Comparison of ENCODE assay signal across 17 cellular contexts in genomic region chr11:65058419-65059054, GRCh38. TPM values are rescaled to one million over a fixed set of nuclear protein-coding genes. Genes with fewer than 3 reads are reported as not detected.
DNase-seq lines count a peak whose midpoint lies in the region; ATAC-seq, FAIRE-seq and TF ChIP-seq lines count a peak whose summit lies in the region.
"Had no signal": no experiment of that assay in that cellular context is flagged by ENCODE, and none has a peak within 500 bp of the region (broad histone marks: within the 10 kb centered on the region; RNA-seq: fewer than 3 reads in every experiment).

A gene with protein sequence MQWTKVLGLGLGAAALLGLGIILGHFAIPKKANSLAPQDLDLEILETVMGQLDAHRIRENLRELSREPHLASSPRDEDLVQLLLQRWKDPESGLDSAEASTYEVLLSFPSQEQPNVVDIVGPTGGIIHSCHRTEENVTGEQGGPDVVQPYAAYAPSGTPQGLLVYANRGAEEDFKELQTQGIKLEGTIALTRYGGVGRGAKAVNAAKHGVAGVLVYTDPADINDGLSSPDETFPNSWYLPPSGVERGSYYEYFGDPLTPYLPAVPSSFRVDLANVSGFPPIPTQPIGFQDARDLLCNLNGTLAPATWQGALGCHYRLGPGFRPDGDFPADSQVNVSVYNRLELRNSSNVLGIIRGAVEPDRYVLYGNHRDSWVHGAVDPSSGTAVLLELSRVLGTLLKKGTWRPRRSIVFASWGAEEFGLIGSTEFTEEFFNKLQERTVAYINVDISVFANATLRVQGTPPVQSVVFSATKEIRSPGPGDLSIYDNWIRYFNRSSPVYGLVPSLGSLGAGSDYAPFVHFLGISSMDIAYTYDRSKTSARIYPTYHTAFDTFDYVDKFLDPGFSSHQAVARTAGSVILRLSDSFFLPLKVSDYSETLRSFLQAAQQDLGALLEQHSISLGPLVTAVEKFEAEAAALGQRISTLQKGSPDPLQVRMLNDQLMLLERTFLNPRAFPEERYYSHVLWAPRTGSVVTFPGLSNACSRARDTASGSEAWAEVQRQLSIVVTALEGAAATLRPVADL (minus strand): TSS chr11:65058553. CDS start chr11:65058521, 32 bp downstream.

- H3K36me3 Mint-ChIP-seq in naive thymus-derived CD8-positive, alpha-beta T cell = no peaks in the 10 kb centered on the region

- no peak within 1 kb of the TSS for H2AFZ ChIP-seq in H1 (ENCODE audit: low read length)

- H3K27ac ChIP-seq in heart right ventricle (no peak within 1 kb of the TSS), H1 (ENCODE audit: low read depth, low read length) (no peak within 1 kb of the TSS), aorta (ENCODE audit: low read depth in 1 of 2, low read length in 2 of 2) (no peak within 1 kb of the TSS)

- DNase-seq in Right ventricle myocardium inferior (ENCODE audit: missing footprints) (peak; percentile 57), heart right ventricle (no peak), H1 (ENCODE audit: low read depth in 1 of 2, low spot score in 2 of 2) (no peak), aorta (no peak), GM20000 (ENCODE audit: low spot score) (no peak), NCI-H1417 (lab: John Stamatoyannopoulos, UW) (no peak), GM03348 (ENCODE audit: low spot score) (no peak)
- no peak for DNase-seq in naive thymus-derived CD8-positive, alpha-beta T cell
- DNase-seq: activated CD4-positive, alpha-beta T cell treated with anti-CD3 and anti-CD28 coated beads, Interleukin-2, amount 50 U/mL, for 1 hour; activated naive CD4-positive, alpha-beta T cell treated with Interleukin-2 at 50 U/mL for 16 hours; DND-41; mesendoderm; NCI-H226; posterior cingulate gyrus had no signal

- H3K9me3 ChIP-seq in heart right ventricle = no peaks in the 10 kb centered on the region
- H3K9me3 ChIP-seq in H1 (ENCODE audit: insufficient read depth in 2 of 2, low read depth in 1 of 2, low read length in 1 of 2) = no peaks in the 10 kb centered on the region
- H3K9me3 ChIP-seq in aorta (ENCODE audit: control insufficient read depth, low read length) = no peaks in the 10 kb centered on the region

- H4K5ac ChIP-seq in H1 (ENCODE audit: insufficient read length, low read depth, low read length) = no peak within 1 kb of the TSS

- H2BK12ac ChIP-seq in H1 (ENCODE audit: low read depth, low read length) = no peak within 1 kb of the TSS

- H3K4me1 ChIP-seq in heart right ventricle (no peaks in the 10 kb centered on the region), H1 (replicated peaks in 1 of 4; ENCODE audit: control insufficient read depth in 3 of 4, insufficient read depth in 4 of 4, low read length in 3 of 4) (no peaks in the 10 kb centered on the region), aorta (ENCODE audit: control insufficient read depth in 1 of 2, insufficient read depth in 2 of 2, low read length in 2 of 2) (no peaks in the 10 kb centered on the region)

- no peak within 1 kb of the TSS; the same call in 1 of the 2 replicates for H4K8ac ChIP-seq in H1 (ENCODE audit: extremely low read depth, insufficient read depth, low read length)

- H3K9me3 Mint-ChIP-seq in naive thymus-derived CD8-positive, alpha-beta T cell = no peaks in the 10 kb centered on the region
- H3K9me3 Mint-ChIP-seq: T-helper 1 cell treated with Interleukin-12 subunit alpha and Interleukin-12 subunit beta and Interleukin-4 antibody, amounts not matched to agents 30 μg/mL and 1 μg/mL, for 36 hours had no signal

- H4K91ac ChIP-seq in H1 (replicated peaks; ENCODE audit: insufficient read length, low read length) = no peak within 1 kb of the TSS

- no peaks in the 10 kb centered on the region for H3K23me2 ChIP-seq in H1 (ENCODE audit: low read depth, low read length)

- no peak within 1 kb of the TSS for H3K23ac ChIP-seq in H1 (ENCODE audit: insufficient read length)

- no peaks in the 10 kb centered on the region for H4K20me1 ChIP-seq in H1 (replicated peaks in 1 of 2; ENCODE audit: control insufficient read depth in 1 of 2, insufficient read depth in 2 of 2, low read length in 2 of 2)

- POLR2A ChIA-PET in H1 (lab: Charles Lee; ENCODE audit: partially characterized antibody) = interaction anchor here (0.7 to 3.4 kb wide), 4 partner anchors 10 to 24 kb away, joined by 3 to 16 read pairs (median 6); no protein-coding TSS in a partner anchor
- POLR2A ChIA-PET in naive thymus-derived CD8-positive, alpha-beta T cell (lab: Charles Lee) = interaction anchor here (0.6 kb wide), 1 partner anchor 20 kb away, joined by 3 read pairs; no protein-coding TSS in a partner anchor

- no peaks in the 10 kb centered on the region for H3K79me2 ChIP-seq in H1 (ENCODE audit: control insufficient read depth in 1 of 2, insufficient read depth in 2 of 2, low read length in 2 of 2)

- ATAC-seq in Right ventricle myocardium inferior (no peak), heart right ventricle (no peak), aorta (ENCODE audit: low FRiP score) (no peak)
- no peak for ATAC-seq in naive thymus-derived CD8-positive, alpha-beta T cell
- ATAC-seq: esophagus mucosa had no signal

- no peak within 1 kb of the TSS for H3K4ac ChIP-seq in H1 (replicated peaks; ENCODE audit: insufficient read length, low read depth, low read length)

- H3K27ac Mint-ChIP-seq in naive thymus-derived CD8-positive, alpha-beta T cell = peak within 1 kb of the TSS in 1 of 10 donors; percentile 56
- H3K27ac Mint-ChIP-seq: T-helper 1 cell treated with Interleukin-12 subunit alpha and Interleukin-12 subunit beta and Interleukin-4 antibody, amounts not matched to agents 30 μg/mL and 1 μg/mL, for 36 hours had no signal

- TF ChIP-seq CTCF in heart right ventricle (IDR thresholded peaks at IDR 0.05) = no peak
- no peak for TF ChIP-seq CTCF in H1 (IDR thresholded peaks at IDR 0.05; ENCODE audit: control extremely low read depth in 1 of 3, insufficient read depth in 1 of 3, low read depth in 1 of 3, low read length in 3 of 3)
- no peak for TF ChIP-seq CTCF in GM20000 (IDR thresholded peaks at IDR 0.05; ENCODE audit: extremely low read depth, missing control alignments)

- peaks cover 8 to 15% (median 11%) of the 10 kb centered on the region in 4 donors for H3K4me1 Mint-ChIP-seq in naive thymus-derived CD8-positive, alpha-beta T cell

- H3K27me3 Mint-ChIP-seq in naive thymus-derived CD8-positive, alpha-beta T cell = no peaks in the 10 kb centered on the region

- H3K4me2 ChIP-seq in H1 (ENCODE audit: insufficient read depth in 1 of 2, low read depth in 2 of 2, low read length in 2 of 2) = no peak within 1 kb of the TSS

- H3K9ac ChIP-seq in H1 (replicated peaks in 1 of 4; ENCODE audit: extremely low read depth in 1 of 4, low read depth in 3 of 4, low read length in 3 of 4) = no peak within 1 kb of the TSS

- TF ChIP-seq EP300 in H1 (IDR thresholded peaks at IDR 0.05; ENCODE audit: borderline replicate concordance in 1 of 2, low read depth in 2 of 2, low read length in 2 of 2) = no peak

- H2BK20ac ChIP-seq in H1 (ENCODE audit: low read length) = no peak within 1 kb of the TSS

- intact Hi-C loops in Right ventricle myocardium inferior (cut with DNase I) = no loop called here
- intact Hi-C loops in heart right ventricle (cut with DNase I) = no loop called here
- intact Hi-C loops in aorta (cut with DNase I) = no loop called here

- H3K4me3 Mint-ChIP-seq in naive thymus-derived CD8-positive, alpha-beta T cell = no peak within 1 kb of the TSS
- H3K4me3 Mint-ChIP-seq: T-helper 1 cell treated with Interleukin-12 subunit alpha and Interleukin-12 subunit beta and Interleukin-4 antibody, amounts not matched to agents 30 μg/mL and 1 μg/mL, for 36 hours had no signal

- H3K27me3 ChIP-seq in heart right ventricle = no peaks in the 10 kb centered on the region
- no peaks in the 10 kb centered on the region; a peak in 1 of 7 replicates for H3K27me3 ChIP-seq in H1 (replicated peaks in 1 of 4; ENCODE audit: control insufficient read depth in 3 of 4, extremely low read depth in 1 of 4, insufficient read depth in 3 of 4, low read length in 3 of 4)
- no peaks in the 10 kb centered on the region for H3K27me3 ChIP-seq in aorta (ENCODE audit: control insufficient read depth in 1 of 2, insufficient read depth in 2 of 2, low read length in 1 of 2)

- H2BK120ac ChIP-seq in H1 (replicated peaks; ENCODE audit: low read depth, low read length) = no peak within 1 kb of the TSS

- TF ChIP-seq POLR2A in H1 (IDR thresholded peaks at IDR 0.05; ENCODE audit: control extremely low read depth in 1 of 2, low read depth in 2 of 2, low read length in 2 of 2) = no peak

- CTCF ChIA-PET in H1 (lab: Charles Lee; ENCODE audit: partially characterized antibody) = interaction anchor here (0.6 to 4.2 kb wide), 7 partner anchors 9 to 1124 kb away, joined by 3 to 28 read pairs (median 5); partner anchors contain the start of gene ARL2

- no peak within 1 kb of the TSS for H2BK5ac ChIP-seq in H1 (ENCODE audit: low read depth, low read length)

- 79 to 88% methylated on average over 8 of the region's 8 CpGs for WGBS in heart right ventricle, 2 donors
- WGBS in H1 (ENCODE audit: extremely low coverage in 1 of 2, insufficient coverage in 1 of 2, insufficient read length in 1 of 2, insufficient replicate concordance in 2 of 2, low coverage in 1 of 2, low lambda C conversion rate in 2 of 2, missing lambda C conversion rate in 1 of 2), 2 experiments = 87% methylated on average over 7 of the region's 8 CpGs; no CpG with 5 or more reads in 1 of the 2 experiments
- WGBS in aorta, 2 donors = 80 to 81% methylated on average over 8 of the region's 8 CpGs

- H3K4me3 ChIP-seq in heart right ventricle (no peak within 1 kb of the TSS), H1 (ENCODE audit: extremely low read depth in 1 of 4, insufficient read depth in 2 of 4, low read depth in 3 of 4, low read length in 4 of 4) (no peak within 1 kb of the TSS), aorta (ENCODE audit: low read length in 2 of 2) (no peak within 1 kb of the TSS)

- no peak within 1 kb of the TSS for H3K18ac ChIP-seq in H1 (ENCODE audit: extremely low read depth, low read length)

- FAIRE-seq in H1 (lab: Jason Lieb, UNC) = no peak
- FAIRE-seq: RCC 7860 had no signal

- H3K36me3 ChIP-seq in heart right ventricle (no peaks in the 10 kb centered on the region), H1 (ENCODE audit: control insufficient read depth in 2 of 4, insufficient read depth in 4 of 4, low read length in 3 of 4) (no peaks in the 10 kb centered on the region), aorta (ENCODE audit: control insufficient read depth in 1 of 2, insufficient read depth in 2 of 2, low read length in 1 of 2) (no peaks in the 10 kb centered on the region)

- no peak within 1 kb of the TSS for H2BK15ac ChIP-seq in H1 (ENCODE audit: low read length)

- peak within 1 kb of the TSS; percentile 65; the same call in 1 of the 2 replicates for H2AK5ac ChIP-seq in H1 (ENCODE audit: low read depth, low read length)

- no peak for TF ChIP-seq RAD21 in H1 (IDR thresholded peaks at IDR 0.05 in 1 of 2, conservative IDR thresholded peaks at IDR 0.05 in 1 of 2; ENCODE audit: low read depth in 2 of 2, low read length in 2 of 2)

- no peak within 1 kb of the TSS for H3K56ac ChIP-seq in H1 (replicated peaks; ENCODE audit: insufficient read length, low read depth, low read length)

- no peaks in the 10 kb centered on the region for H3K79me1 ChIP-seq in H1 (ENCODE audit: low read depth, low read length)

- H3K14ac ChIP-seq in H1 (ENCODE audit: insufficient read length) = no peak within 1 kb of the TSS

RNA-seq across cellular contexts. Expression of the gene that starts here (rescaled TPM):
- total RNA-seq in Right ventricle myocardium inferior (3.4 TPM), heart right ventricle (1 to 10 TPM; 2.1 to 6.8 (median 3.7) TPM), aorta (10 to 100 TPM; 14.1 to 29.4 TPM)
- polyA plus RNA-seq in heart right ventricle (1 to 10 TPM; 8.1 to 9.1 TPM), H1 (2011; rRNA removed) (9.9 and 12.6 TPM in 2 replicates), aorta (10 to 100 TPM; 25.8 to 45.9 TPM)
- 7.5 and 8.1 TPM in 2 replicates for total RNA-seq in H1 (2021; fragmentation: NEBNext Ultra II Directional; extraction: Animal tissue kit (Norgen Biotek cat#: 25700))
- 11.1 TPM for polyA plus RNA-seq in H1 (2011; cell fraction: cytosol; rRNA removed)
- polyA plus RNA-seq in H1 (2011; cell fraction: nucleus; rRNA removed) = 29.3 TPM
- 7.0 to 9.4 TPM (median 7.7 TPM) in 4 replicates for polyA plus RNA-seq in H1 (2012, experiment 1 of 2)
- 6.5 TPM for polyA plus RNA-seq in H1 (2012, experiment 2 of 2)
- 3.9 TPM for polyA plus RNA-seq in H1 (2013, experiment 1 of 2)
- 3.5 TPM for polyA plus RNA-seq in H1 (2013, experiment 2 of 2)
- 2.7 and 9.6 TPM in 2 replicates for polyA minus RNA-seq in H1 (2011; rRNA and poly(A)+ RNA removed)
- 2.8 TPM for polyA minus RNA-seq in H1 (2011; cell fraction: cytosol; rRNA and poly(A)+ RNA removed)
- 3.5 TPM for polyA minus RNA-seq in H1 (2011; cell fraction: nucleus; rRNA and poly(A)+ RNA removed)
- total RNA-seq in naive thymus-derived CD8-positive, alpha-beta T cell = 10 to 100 TPM; 30.1 to 33.9 TPM
- 10 to 100 TPM; 14.0 to 22.2 (median 14.3) TPM for polyA plus RNA-seq in naive thymus-derived CD8-positive, alpha-beta T cell
